In genomic region chr20:2162125-2162822, GRCh38 we compare ENCODE assay signal across 24 cellular contexts.
"Had no signal": no experiment of that assay in that cellular context is flagged by ENCODE, and none has a peak within 500 bp of the region (broad histone marks: within the 10 kb centered on the region; RNA-seq: fewer than 3 reads in every experiment).

No MANE protein-coding gene starts in this region.

- H3K4me3 ChIP-seq: gastrocnemius medialis, heart left ventricle, prostate gland, right atrium auricular region, suprapubic skin, transverse colon, vagina had no signal

- H3K4me1 Mint-ChIP-seq: activated CD4-positive, alpha-beta T cell treated with anti-CD3 and anti-CD28 coated beads, Interleukin-2, amount 10 ng/mL, durations not matched to agents 24 days and 14 days; brain; nephron; stimulated activated naive CD8-positive, alpha-beta T cell treated with anti-CD3 and anti-CD28 coated beads, Interleukin-15, amount 100 ng/mL, for 72 hours; T-cell had no signal

- H3K27ac Mint-ChIP-seq: activated CD4-positive, alpha-beta T cell treated with anti-CD3 and anti-CD28 coated beads, Interleukin-2, amount 10 ng/mL, durations not matched to agents 24 days and 14 days; activated CD8-positive, alpha-beta T cell treated with anti-CD3 and anti-CD28 coated beads for 36 hours; activated naive CD4-positive, alpha-beta T cell treated with anti-CD3 and anti-CD28 coated beads for 36 hours; activated T-cell treated with anti-CD3 and anti-CD28 coated beads, Interleukin-2, amount 50 U/mL, for 24 hours; activated T-helper 2 cell treated with anti-CD3 and anti-CD28 coated beads, Interferon-gamma antibody, Interleukin-2, Interleukin-4, amounts not matched to agents 10 μg/mL and 5 μg/mL and 100 μg/mL, durations not matched to agents 14 hours and 24 hours and 36 hours; brain; nephron had no signal

- H3K9me3 Mint-ChIP-seq: activated CD4-positive, alpha-beta T cell treated with anti-CD3 and anti-CD28 coated beads, Interleukin-2, amount 10 ng/mL, durations not matched to agents 24 days and 14 days; activated CD8-positive, alpha-beta T cell treated with anti-CD3 and anti-CD28 coated beads for 36 hours; activated naive CD4-positive, alpha-beta T cell treated with anti-CD3 and anti-CD28 coated beads for 36 hours; activated T-cell treated with anti-CD3 and anti-CD28 coated beads, Interleukin-2, amount 50 U/mL, for 24 hours; activated T-helper 2 cell treated with anti-CD3 and anti-CD28 coated beads, Interferon-gamma antibody, Interleukin-2, Interleukin-4, amounts not matched to agents 10 μg/mL and 5 μg/mL and 100 μg/mL, durations not matched to agents 14 hours and 24 hours and 36 hours; brain; nephron; stimulated activated naive CD8-positive, alpha-beta T cell treated with anti-CD3 and anti-CD28 coated beads, Interleukin-15, amount 100 ng/mL, for 72 hours; T-cell had no signal

- H3K36me3 ChIP-seq: gastrocnemius medialis, heart left ventricle, prostate gland, right atrium auricular region, suprapubic skin, transverse colon, vagina had no signal

- H3K27me3 ChIP-seq: gastrocnemius medialis, heart left ventricle, right atrium auricular region, suprapubic skin, transverse colon, vagina had no signal

- H3K9me3 ChIP-seq: gastrocnemius medialis, heart left ventricle, prostate gland, right atrium auricular region, suprapubic skin, transverse colon, vagina had no signal

- H3K27ac ChIP-seq: gastrocnemius medialis, heart left ventricle, prostate gland, right atrium auricular region, suprapubic skin, transverse colon, vagina had no signal

- H3K27me3 Mint-ChIP-seq: activated CD4-positive, alpha-beta T cell treated with anti-CD3 and anti-CD28 coated beads, Interleukin-2, amount 10 ng/mL, durations not matched to agents 24 days and 14 days; activated T-cell treated with anti-CD3 and anti-CD28 coated beads, Interleukin-2, amount 50 U/mL, for 24 hours; stimulated activated naive CD8-positive, alpha-beta T cell treated with anti-CD3 and anti-CD28 coated beads, Interleukin-15, amount 100 ng/mL, for 72 hours; T-cell had no signal

- H3K36me3 Mint-ChIP-seq: brain, T-cell had no signal

- H3K4me3 Mint-ChIP-seq: activated CD4-positive, alpha-beta T cell treated with anti-CD3 and anti-CD28 coated beads, Interleukin-2, amount 10 ng/mL, durations not matched to agents 24 days and 14 days; activated CD8-positive, alpha-beta T cell treated with anti-CD3 and anti-CD28 coated beads for 36 hours; activated naive CD4-positive, alpha-beta T cell treated with anti-CD3 and anti-CD28 coated beads for 36 hours; activated T-cell treated with anti-CD3 and anti-CD28 coated beads, Interleukin-2, amount 50 U/mL, for 24 hours; brain; nephron; stimulated activated naive CD8-positive, alpha-beta T cell treated with anti-CD3 and anti-CD28 coated beads, Interleukin-15, amount 100 ng/mL, for 72 hours; T-cell had no signal

- DNase-seq: activated CD4-positive, alpha-beta T cell treated with anti-CD3 and anti-CD28 coated beads, Interleukin-2, amount 10 ng/mL, durations not matched to agents 24 days and 14 days; activated CD8-positive, alpha-beta T cell treated with anti-CD3 and anti-CD28 coated beads for 36 hours; activated naive CD4-positive, alpha-beta T cell treated with anti-CD3 and anti-CD28 coated beads for 36 hours; activated T-cell treated with anti-CD3 and anti-CD28 coated beads, Interleukin-2, amount 50 U/mL, for 24 hours; central memory CD4-positive, alpha-beta T cell; gastrocnemius medialis; heart left ventricle; kidney glomerular epithelial cell; mesendoderm; occipital lobe; small intestine; stimulated activated CD4-positive, alpha-beta T cell treated with anti-CD3 and anti-CD28 coated beads, Interleukin-15, amount 100 ng/mL, for 24 hours; stimulated activated CD4-positive, alpha-beta T cell treated with anti-CD3 and anti-CD28 coated beads, Interleukin-4, amount 100 ng/mL, for 1 hour; stimulated activated naive CD8-positive, alpha-beta T cell treated with anti-CD3 and anti-CD28 coated beads, Interleukin-15, amount 100 ng/mL, for 72 hours; T-cell; T-helper 9 cell; transverse colon had no signal

- ATAC-seq: activated CD8-positive, alpha-beta T cell treated with anti-CD3 and anti-CD28 coated beads for 36 hours; gastrocnemius medialis; stimulated activated naive CD8-positive, alpha-beta T cell treated with anti-CD3 and anti-CD28 coated beads, Interleukin-15, amount 100 ng/mL, for 72 hours; T-cell had no signal

- H3K4me1 ChIP-seq: gastrocnemius medialis, heart left ventricle, prostate gland, right atrium auricular region, suprapubic skin, transverse colon, vagina had no signal
